Comparison of ENCODE assay signal across 14 cellular contexts in genomic region chr3:58528629-58529028, GRCh38. TPM values are rescaled to one million over a fixed set of nuclear protein-coding genes. Genes with fewer than 3 reads are reported as not detected.
DNase-seq lines count a peak whose midpoint lies in the region; ATAC-seq, FAIRE-seq and TF ChIP-seq lines count a peak whose summit lies in the region.
"Had no signal": no experiment of that assay in that cellular context is flagged by ENCODE, and none has a peak within 500 bp of the region (broad histone marks: within the 10 kb centered on the region; RNA-seq: fewer than 3 reads in every experiment).

No MANE protein-coding gene starts in this region.

- TF ChIP-seq EP300 in HepG2 (IDR thresholded peaks at IDR 0.05; ENCODE audit: low read depth in 2 of 2, low read length in 2 of 2) (no peak), HepG2 (CRISPR knock-in tag; IDR thresholded peaks at IDR 0.05; ENCODE audit: borderline replicate concordance) (no peak)

- H3K27ac Mint-ChIP-seq in astrocyte (ENCODE audit: unreplicated experiment) (no peak overlapping the region), endothelial cell (ENCODE audit: unreplicated experiment) (no peak overlapping the region)
- H3K27ac Mint-ChIP-seq: activated CD4-positive, alpha-beta T cell treated with anti-CD3 and anti-CD28 coated beads, Interleukin-2, amount 10 ng/mL, durations not matched to agents 7 days and 5 days; stimulated activated naive B cell treated with anti-CD40 and anti-IgM and Interleukin-4, amounts not matched to agents 10 μg/mL and 1 μg/mL and 100 μg/mL, for 72 hours had no signal

- H3K9me3 Mint-ChIP-seq in astrocyte (ENCODE audit: unreplicated experiment): no peaks in the 10 kb centered on the region
- H3K9me3 Mint-ChIP-seq in endothelial cell (ENCODE audit: unreplicated experiment): no peaks in the 10 kb centered on the region
- H3K9me3 Mint-ChIP-seq: activated CD4-positive, alpha-beta T cell treated with anti-CD3 and anti-CD28 coated beads, Interleukin-2, amount 10 ng/mL, durations not matched to agents 7 days and 5 days; stimulated activated naive B cell treated with anti-CD40 and anti-IgM and Interleukin-4, amounts not matched to agents 10 μg/mL and 1 μg/mL and 100 μg/mL, for 72 hours had no signal

- CTCF ChIA-PET in HepG2 (lab: Yijun Ruan, JAX; ENCODE audit: low intra/inter-chr PET ratio, low total read pairs): interaction anchor here (1.2 kb wide), 2 partner anchors 38 to 101 kb away, joined by 3 read pairs; no protein-coding TSS in a partner anchor

- 44% methylated on average over 6 of the region's 6 CpGs for WGBS in liver
- 98% methylated on average over 6 of the region's 6 CpGs for WGBS in HepG2 (ENCODE audit: low lambda C conversion rate)

- peak overlapping the region; percentile 55 to 62 for H3K27ac ChIP-seq in liver (ENCODE audit: low read depth in 1 of 2, low read length in 2 of 2)
- no peak overlapping the region for H3K27ac ChIP-seq in HepG2 (ENCODE audit: extremely low read length, insufficient read depth, low read length)
- no peak overlapping the region for H3K27ac ChIP-seq in astrocyte (ENCODE audit: low read depth, low read length)
- H3K27ac ChIP-seq: PC-9, skin epidermis had no signal

- no peak for ATAC-seq in HepG2
- ATAC-seq: stimulated activated naive B cell treated with anti-CD40 and anti-IgM and Interleukin-4, amounts not matched to agents 10 μg/mL and 1 μg/mL and 100 μg/mL, for 72 hours had no signal

- H3K4me1 Mint-ChIP-seq in astrocyte (ENCODE audit: low read depth, unreplicated experiment) (peaks cover 23% of the 10 kb centered on the region), endothelial cell (ENCODE audit: unreplicated experiment) (peaks cover 11% of the 10 kb centered on the region)

- no peak for DNase-seq in HepG2 (ENCODE audit: low spot score)
- peak; percentile 46 for DNase-seq in astrocyte (ENCODE audit: low read depth)
- DNase-seq in iPS-NIHi7 (ENCODE audit: extremely low spot score): peak; percentile 10
- DNase-seq in urothelium cell line (ENCODE audit: low spot score): peak; percentile 81
- DNase-seq in NOMO-1 treated with dmso at 0.1 percent for 144 hours (lab: John Stamatoyannopoulos, UW; ENCODE audit: unreplicated experiment): no peak
- no peak for DNase-seq in midbrain (lab: John Stamatoyannopoulos, UW)
- no peak for DNase-seq in endothelial cell (ENCODE audit: low spot score)
- DNase-seq: activated CD4-positive, alpha-beta T cell treated with anti-CD3 and anti-CD28 coated beads, Interleukin-2, amount 10 ng/mL, durations not matched to agents 7 days and 5 days; stimulated activated naive B cell treated with anti-CD40 and anti-IgM and Interleukin-4, amounts not matched to agents 10 μg/mL and 1 μg/mL and 100 μg/mL, for 72 hours had no signal

- H3K4me3 Mint-ChIP-seq in astrocyte (ENCODE audit: unreplicated experiment): no peak overlapping the region
- no peak overlapping the region for H3K4me3 Mint-ChIP-seq in endothelial cell (ENCODE audit: unreplicated experiment)
- H3K4me3 Mint-ChIP-seq: activated CD4-positive, alpha-beta T cell treated with anti-CD3 and anti-CD28 coated beads, Interleukin-2, amount 10 ng/mL, durations not matched to agents 7 days and 5 days; stimulated activated naive B cell treated with anti-CD40 and anti-IgM and Interleukin-4, amounts not matched to agents 10 μg/mL and 1 μg/mL and 100 μg/mL, for 72 hours had no signal

- H3K4me2 ChIP-seq in HepG2 (ENCODE audit: low read depth, low read length) (no peak overlapping the region), astrocyte (ENCODE audit: low read length) (peak overlapping the region; percentile 32)
- H3K4me2 ChIP-seq: PC-9 had no signal

- H3K79me2 ChIP-seq in HepG2 (ENCODE audit: insufficient read depth, low read length): no peaks in the 10 kb centered on the region
- no peaks in the 10 kb centered on the region for H3K79me2 ChIP-seq in astrocyte (ENCODE audit: insufficient read depth, low read length)

- H3K9ac ChIP-seq in liver (ENCODE audit: low read depth in 1 of 2, low read length in 2 of 2) (no peak overlapping the region), HepG2 (ENCODE audit: insufficient read depth, low read depth, low read length) (no peak overlapping the region), astrocyte (ENCODE audit: low read length) (no peak overlapping the region)

- no TSS peak for BruUV-seq in HepG2 (replicated peaks; lab: Mats Ljungman, UMichigan)

- in situ Hi-C loops in HepG2 (cut with HindIII; ENCODE audit: extremely low pct_ligation_motif_present, low pct_unique_long_range_greater_than_20kb): no loop called here

- H3K4me3 ChIP-seq in liver (ENCODE audit: low read depth in 1 of 3, low read length in 3 of 3): no peak overlapping the region
- no peak overlapping the region for H3K4me3 ChIP-seq in HepG2 (replicated peaks in 1 of 3; ENCODE audit: insufficient read depth in 1 of 3, low read depth in 2 of 3, low read length in 3 of 3)
- no peak overlapping the region for H3K4me3 ChIP-seq in astrocyte (ENCODE audit: insufficient read depth, low read depth, low read length)
- H3K4me3 ChIP-seq: HAP-1, PC-9, skin epidermis had no signal

- H3K27me3 ChIP-seq in liver (ENCODE audit: control insufficient read depth in 4 of 4, insufficient read depth in 4 of 4, low read length in 3 of 4): no peaks in the 10 kb centered on the region
- H3K27me3 ChIP-seq in HepG2 (ENCODE audit: control insufficient read depth in 1 of 2, insufficient read depth in 2 of 2, low read length in 2 of 2): no peaks in the 10 kb centered on the region
- H3K27me3 ChIP-seq in astrocyte (ENCODE audit: insufficient read depth, low read length): no peaks in the 10 kb centered on the region

- no peaks in the 10 kb centered on the region for H3K9me3 ChIP-seq in liver (ENCODE audit: control insufficient read depth in 4 of 4, low read length in 3 of 4)
- H3K9me3 ChIP-seq in HepG2 (ENCODE audit: low read length): no peaks in the 10 kb centered on the region
- no peaks in the 10 kb centered on the region for H3K9me3 ChIP-seq in astrocyte (ENCODE audit: insufficient read depth, low read depth, low read length)
- H3K9me3 ChIP-seq: HAP-1 had no signal

- POLR2A ChIA-PET in HepG2 (lab: Yijun Ruan, JAX): interaction anchor here (1.9 kb wide), 1 partner anchor 9 kb away, joined by 7 read pairs; no protein-coding TSS in a partner anchor

- no peak for TF ChIP-seq POLR2A in HepG2 (IDR thresholded peaks at IDR 0.05; ENCODE audit: insufficient read depth in 1 of 2, low read depth in 2 of 2, low read length in 2 of 2)

- H3K36me3 Mint-ChIP-seq in astrocyte (ENCODE audit: low read depth, unreplicated experiment) (no peaks in the 10 kb centered on the region), endothelial cell (ENCODE audit: low read depth, unreplicated experiment) (peaks cover 4% of the 10 kb centered on the region)
- H3K36me3 Mint-ChIP-seq: stimulated activated naive B cell treated with anti-CD40 and anti-IgM and Interleukin-4, amounts not matched to agents 10 μg/mL and 1 μg/mL and 100 μg/mL, for 72 hours had no signal

- no peaks in the 10 kb centered on the region for H3K27me3 Mint-ChIP-seq in astrocyte (ENCODE audit: low read depth, unreplicated experiment)
- peaks cover 7% of the 10 kb centered on the region for H3K27me3 Mint-ChIP-seq in endothelial cell (ENCODE audit: unreplicated experiment)
- H3K27me3 Mint-ChIP-seq: activated CD4-positive, alpha-beta T cell treated with anti-CD3 and anti-CD28 coated beads, Interleukin-2, amount 10 ng/mL, durations not matched to agents 7 days and 5 days; stimulated activated naive B cell treated with anti-CD40 and anti-IgM and Interleukin-4, amounts not matched to agents 10 μg/mL and 1 μg/mL and 100 μg/mL, for 72 hours had no signal

- no peak for FAIRE-seq in HepG2 (lab: Jason Lieb, UNC)
- FAIRE-seq in astrocyte (lab: Jason Lieb, UNC): no peak
- FAIRE-seq in urothelium cell line (lab: Jason Lieb, UNC): peak; percentile 62
- FAIRE-seq: GM18507 had no signal

- TF ChIP-seq CTCF in liver (IDR thresholded peaks at IDR 0.05; ENCODE audit: low read depth, low read length, missing input control) (no peak), HepG2 (CRISPR knock-in tag; IDR thresholded peaks at IDR 0.05) (no peak), astrocyte (IDR thresholded peaks at IDR 0.05; ENCODE audit: insufficient read depth, low read depth, low read length) (no peak), endothelial cell (IDR thresholded peaks at IDR 0.05; ENCODE audit: unreplicated experiment) (no peak)

- TF ChIP-seq RAD21 in liver (IDR thresholded peaks at IDR 0.05) (peak in 1 of 2 donors; percentile 35), HepG2 (CRISPR knock-in tag; IDR thresholded peaks at IDR 0.05) (no peak)

- no peak overlapping the region for H2AFZ ChIP-seq in HepG2 (ENCODE audit: low read length)
- no peak overlapping the region for H2AFZ ChIP-seq in astrocyte (ENCODE audit: low read depth, low read length)
- H2AFZ ChIP-seq: PC-9 had no signal

- H3K4me1 ChIP-seq in liver (ENCODE audit: control insufficient read depth in 4 of 4, insufficient read depth in 4 of 4, low read length in 3 of 4): peaks cover 5 to 96% (median 89%) of the 10 kb centered on the region in 4 donors
- peaks cover 63% of the 10 kb centered on the region for H3K4me1 ChIP-seq in HepG2 (ENCODE audit: insufficient read depth, low read length)
- H3K4me1 ChIP-seq in astrocyte (ENCODE audit: insufficient read depth, low read length): peaks cover 21% of the 10 kb centered on the region
- H3K4me1 ChIP-seq: HAP-1 had no signal

- H4K20me1 ChIP-seq in HepG2 (ENCODE audit: insufficient read depth, low read length): no peaks in the 10 kb centered on the region
- H4K20me1 ChIP-seq in astrocyte (ENCODE audit: insufficient read depth, low read length): no peaks in the 10 kb centered on the region

- intact Hi-C loops in HepG2 (cut with micrococcal nuclease; ENCODE audit: unreplicated experiment): no loop called here

- peaks cover 14 to 21% (median 19%) of the 10 kb centered on the region in 4 donors for H3K36me3 ChIP-seq in liver (ENCODE audit: control insufficient read depth in 4 of 4, insufficient read depth in 3 of 4, low read depth in 1 of 4, low read length in 3 of 4)
- H3K36me3 ChIP-seq in HepG2 (replicated peaks in 1 of 2; ENCODE audit: control insufficient read depth in 1 of 2, insufficient read depth in 2 of 2, low read length in 2 of 2): peaks cover 3 to 31% of the 10 kb centered on the region in 2 experiments; a peak in 4 of 5 replicates
- H3K36me3 ChIP-seq in astrocyte (ENCODE audit: insufficient read depth, low read length): no peaks in the 10 kb centered on the region
- H3K36me3 ChIP-seq: HAP-1 had no signal

RNA-seq across cellular contexts. Expression of gene ACOX2, which starts 8.4 kb away (rescaled TPM):
- total RNA-seq in liver (100 to 1,000 TPM in 1 of 2 donors, 10 to 100 TPM in 1; 74.3 to 179 TPM), HepG2 (2016; rRNA removed; fragmentation: Illumina TruSeq; extraction: Trizol) (41.1 and 42.6 TPM in 2 replicates), astrocyte (2.2 and 2.7 TPM in 2 replicates), endothelial cell (ENCODE audit: unreplicated experiment) (1.1 TPM)
- polyA plus RNA-seq in liver (100 to 1,000 TPM; 104 to 214 TPM), HepG2 (2011; rRNA removed) (98.5 and 105 TPM in 2 replicates)
- total RNA-seq in HepG2 (2016; cell fraction: cytosol; rRNA removed; fragmentation: Illumina TruSeq; extraction: Trizol; ENCODE audit: low read depth): 13.1 and 13.7 TPM in 2 replicates
- total RNA-seq in HepG2 (2016; cell fraction: insoluble cytoplasmic fraction; rRNA removed; fragmentation: Illumina TruSeq; extraction: Trizol): 39.0 and 39.8 TPM in 2 replicates
- 18.6 and 20.4 TPM in 2 replicates for total RNA-seq in HepG2 (2016; cell fraction: membrane; rRNA removed; fragmentation: Illumina TruSeq; extraction: Trizol)
- total RNA-seq in HepG2 (2016; cell fraction: nucleus; rRNA removed; fragmentation: Illumina TruSeq; extraction: Trizol): 48.2 and 48.3 TPM in 2 replicates
- polyA plus RNA-seq in HepG2 (2011; cell fraction: cytosol; rRNA removed): 49.0 and 60.3 TPM in 2 replicates
- 306 and 373 TPM in 2 replicates for polyA plus RNA-seq in HepG2 (2011; cell fraction: nucleus; rRNA removed)
- polyA plus RNA-seq in HepG2 (2012): 29.8 and 60.1 TPM in 2 replicates
- 12.5 and 13.1 TPM in 2 replicates for polyA plus RNA-seq in HepG2 (2016; cell fraction: cytosol; fragmentation: Illumina TruSeq; extraction: Trizol; ENCODE audit: low read depth)
- polyA plus RNA-seq in HepG2 (2016; cell fraction: insoluble cytoplasmic fraction; fragmentation: Illumina TruSeq; extraction: Trizol; ENCODE audit: low read depth): 50.0 and 58.0 TPM in 2 replicates
- polyA plus RNA-seq in HepG2 (2016; cell fraction: membrane; fragmentation: Illumina TruSeq; extraction: Trizol; ENCODE audit: low read depth): 16.6 and 17.1 TPM in 2 replicates
- polyA plus RNA-seq in HepG2 (2016; cell fraction: nucleus; fragmentation: Illumina TruSeq; extraction: Trizol; ENCODE audit: insufficient read depth, low read depth): 86.5 and 86.8 TPM in 2 replicates
- 95.4 TPM in 1 of 2 replicates, not detected in the other for polyA minus RNA-seq in HepG2 (2011; rRNA and poly(A)+ RNA removed; ENCODE audit: low replicate concordance)
- 23.3 and 26.9 TPM in 2 replicates for polyA minus RNA-seq in HepG2 (2011; cell fraction: cytosol; rRNA and poly(A)+ RNA removed)
- 86.3 and 110 TPM in 2 replicates for polyA minus RNA-seq in HepG2 (2011; cell fraction: nucleus; rRNA and poly(A)+ RNA removed)
- total RNA-seq: activated CD4-positive, alpha-beta T cell treated with anti-CD3 and anti-CD28 coated beads, Interleukin-2, amount 10 ng/mL, durations not matched to agents 7 days and 5 days had no signal

RNA-seq across cellular contexts. Expression of gene KCTD6, which starts 36.7 kb away (rescaled TPM):
- total RNA-seq in liver: 10 to 100 TPM; 10.7 to 13.8 TPM
- polyA plus RNA-seq in liver: 10 to 100 TPM in 1 of 2 donors, 1 to 10 TPM in 1; 6.5 to 10.0 TPM
- 14.0 and 14.2 TPM in 2 replicates for total RNA-seq in HepG2 (2016; rRNA removed; fragmentation: Illumina TruSeq; extraction: Trizol)
- total RNA-seq in HepG2 (2016; cell fraction: cytosol; rRNA removed; fragmentation: Illumina TruSeq; extraction: Trizol; ENCODE audit: low read depth): 9.3 and 12.2 TPM in 2 replicates
- total RNA-seq in HepG2 (2016; cell fraction: insoluble cytoplasmic fraction; rRNA removed; fragmentation: Illumina TruSeq; extraction: Trizol): 13.2 and 17.0 TPM in 2 replicates
- 20.0 and 22.1 TPM in 2 replicates for total RNA-seq in HepG2 (2016; cell fraction: membrane; rRNA removed; fragmentation: Illumina TruSeq; extraction: Trizol)
- 12.3 and 13.2 TPM in 2 replicates for total RNA-seq in HepG2 (2016; cell fraction: nucleus; rRNA removed; fragmentation: Illumina TruSeq; extraction: Trizol)
- 12.0 and 13.4 TPM in 2 replicates for polyA plus RNA-seq in HepG2 (2011; rRNA removed)
- polyA plus RNA-seq in HepG2 (2011; cell fraction: cytosol; rRNA removed): 6.5 and 11.1 TPM in 2 replicates
- polyA plus RNA-seq in HepG2 (2011; cell fraction: nucleus; rRNA removed): 7.0 and 14.1 TPM in 2 replicates
- polyA plus RNA-seq in HepG2 (2012): 10.7 and 12.1 TPM in 2 replicates
- 10.5 and 12.2 TPM in 2 replicates for polyA plus RNA-seq in HepG2 (2016; cell fraction: cytosol; fragmentation: Illumina TruSeq; extraction: Trizol; ENCODE audit: low read depth)
- polyA plus RNA-seq in HepG2 (2016; cell fraction: insoluble cytoplasmic fraction; fragmentation: Illumina TruSeq; extraction: Trizol; ENCODE audit: low read depth): 19.5 and 23.9 TPM in 2 replicates
- 17.5 and 18.4 TPM in 2 replicates for polyA plus RNA-seq in HepG2 (2016; cell fraction: membrane; fragmentation: Illumina TruSeq; extraction: Trizol; ENCODE audit: low read depth)
- 23.8 and 26.9 TPM in 2 replicates for polyA plus RNA-seq in HepG2 (2016; cell fraction: nucleus; fragmentation: Illumina TruSeq; extraction: Trizol; ENCODE audit: insufficient read depth, low read depth)
- polyA minus RNA-seq in HepG2 (2011; rRNA and poly(A)+ RNA removed; ENCODE audit: low replicate concordance): 3.9 and 8.0 TPM in 2 replicates
- polyA minus RNA-seq in HepG2 (2011; cell fraction: cytosol; rRNA and poly(A)+ RNA removed): 4.9 and 5.9 TPM in 2 replicates
- polyA minus RNA-seq in HepG2 (2011; cell fraction: nucleus; rRNA and poly(A)+ RNA removed): 7.3 and 17.8 TPM in 2 replicates
- total RNA-seq in astrocyte: 7.9 and 10.0 TPM in 2 replicates
- total RNA-seq in endothelial cell (ENCODE audit: unreplicated experiment): 11.9 TPM

RNA-seq across cellular contexts. Expression of gene FAM107A, which starts 48.6 kb away (rescaled TPM):
- total RNA-seq in liver (1 to 10 TPM in 1 of 2 donors, under 1 TPM in 1; 0.05 to 1.3 TPM), HepG2 (2016; rRNA removed; fragmentation: Illumina TruSeq; extraction: Trizol) (not detected in 2 replicates), astrocyte (not detected in 2 replicates), endothelial cell (ENCODE audit: unreplicated experiment) (0.18 TPM)
- polyA plus RNA-seq in liver (1 to 10 TPM; 1.5 to 4.7 TPM), HepG2 (2011; rRNA removed) (not detected in 2 replicates)
- total RNA-seq in HepG2 (2016; cell fraction: cytosol; rRNA removed; fragmentation: Illumina TruSeq; extraction: Trizol; ENCODE audit: low read depth): not detected in 2 replicates
- not detected in 2 replicates for total RNA-seq in HepG2 (2016; cell fraction: insoluble cytoplasmic fraction; rRNA removed; fragmentation: Illumina TruSeq; extraction: Trizol)
- total RNA-seq in HepG2 (2016; cell fraction: membrane; rRNA removed; fragmentation: Illumina TruSeq; extraction: Trizol): not detected in 2 replicates
- not detected in 2 replicates for total RNA-seq in HepG2 (2016; cell fraction: nucleus; rRNA removed; fragmentation: Illumina TruSeq; extraction: Trizol)
- not detected in 2 replicates for polyA plus RNA-seq in HepG2 (2011; cell fraction: cytosol; rRNA removed)
- not detected in 2 replicates for polyA plus RNA-seq in HepG2 (2011; cell fraction: nucleus; rRNA removed)
- 0.13 and 0.62 TPM in 2 replicates for polyA plus RNA-seq in HepG2 (2012)
- polyA plus RNA-seq in HepG2 (2016; cell fraction: cytosol; fragmentation: Illumina TruSeq; extraction: Trizol; ENCODE audit: low read depth): not detected in 2 replicates
- polyA plus RNA-seq in HepG2 (2016; cell fraction: insoluble cytoplasmic fraction; fragmentation: Illumina TruSeq; extraction: Trizol; ENCODE audit: low read depth): not detected in 2 replicates
- not detected in 2 replicates for polyA plus RNA-seq in HepG2 (2016; cell fraction: membrane; fragmentation: Illumina TruSeq; extraction: Trizol; ENCODE audit: low read depth)
- not detected in 2 replicates for polyA plus RNA-seq in HepG2 (2016; cell fraction: nucleus; fragmentation: Illumina TruSeq; extraction: Trizol; ENCODE audit: insufficient read depth, low read depth)
- polyA minus RNA-seq in HepG2 (2011; rRNA and poly(A)+ RNA removed; ENCODE audit: low replicate concordance): not detected in 2 replicates
- not detected in 2 replicates for polyA minus RNA-seq in HepG2 (2011; cell fraction: cytosol; rRNA and poly(A)+ RNA removed)
- polyA minus RNA-seq in HepG2 (2011; cell fraction: nucleus; rRNA and poly(A)+ RNA removed): not detected in 2 replicates
- total RNA-seq: activated CD4-positive, alpha-beta T cell treated with anti-CD3 and anti-CD28 coated beads, Interleukin-2, amount 10 ng/mL, durations not matched to agents 7 days and 5 days; PC-9 had no signal

Comparison
In these comparisons a context has a peak if more than half of its experiments do, and no peak if none do; other contexts are left out.
1. H3K27ac ChIP-seq: peak in liver (2 of 2); none in HepG2 (single experiment) and astrocyte (single experiment).
2. DNase-seq: peak in astrocyte (single experiment), iPS-NIHi7 (single experiment) and urothelium cell line (single experiment); none in HepG2 (single experiment), NOMO-1 treated with dmso at 0.1 percent for 144 hours (single experiment), midbrain (single experiment) and endothelial cell (single experiment).